Comparison of ENCODE assay signal across 8 cellular contexts in genomic region chr1:3069491-3070303, GRCh38. TPM values are rescaled to one million over a fixed set of nuclear protein-coding genes. Genes with fewer than 3 reads are reported as not detected.
DNase-seq lines count a peak whose midpoint lies in the region; ATAC-seq and TF ChIP-seq lines count a peak whose summit lies in the region.

No MANE protein-coding gene starts in this region.

- CTCF ChIA-PET in activated CD8-positive, alpha-beta T cell treated with anti-CD3 and anti-CD28 coated beads for 36 hours (lab: Charles Lee) = no interaction called here

- DNase-seq in stimulated activated naive CD8-positive, alpha-beta T cell treated with anti-CD3 and anti-CD28 coated beads, Interleukin-15, Interleukin-2, amounts not matched to agents 100 U/mL and 50 U/mL, for 24 hours = no peak
- no peak for DNase-seq in activated CD8-positive, alpha-beta T cell treated with anti-CD3 and anti-CD28 coated beads for 36 hours
- DNase-seq in head of caudate nucleus (peak in 24 of 42 donors; percentile 22 to 73 (median 44)), omental fat pad (ENCODE audit: low spot score) (no peak), GM10266 (ENCODE audit: extremely low spot score) (no peak)

- H3K36me3 Mint-ChIP-seq in stimulated activated naive CD8-positive, alpha-beta T cell treated with anti-CD3 and anti-CD28 coated beads, Interleukin-15, Interleukin-2, amounts not matched to agents 100 ng/mL and 50 ng/mL, for 24 hours (ENCODE audit: low read depth) = no peaks in the 10 kb centered on the region
- no peaks in the 10 kb centered on the region for H3K36me3 Mint-ChIP-seq in activated CD8-positive, alpha-beta T cell treated with anti-CD3 and anti-CD28 coated beads for 36 hours (ENCODE audit: low read depth)

- peak overlapping the region; percentile 57 for H3K4me3 Mint-ChIP-seq in stimulated activated naive CD8-positive, alpha-beta T cell treated with anti-CD3 and anti-CD28 coated beads, Interleukin-15, Interleukin-2, amounts not matched to agents 100 ng/mL and 50 ng/mL, for 24 hours
- H3K4me3 Mint-ChIP-seq in activated CD8-positive, alpha-beta T cell treated with anti-CD3 and anti-CD28 coated beads for 36 hours = peak overlapping the region; percentile 47

- intact Hi-C loops in activated CD8-positive, alpha-beta T cell treated with anti-CD3 and anti-CD28 coated beads for 36 hours (cut with micrococcal nuclease) = no loop called here
- intact Hi-C loops in head of caudate nucleus (cut with DNase I) = no loop called here

- peaks cover 4% of the 10 kb centered on the region for H3K4me1 Mint-ChIP-seq in stimulated activated naive CD8-positive, alpha-beta T cell treated with anti-CD3 and anti-CD28 coated beads, Interleukin-15, Interleukin-2, amounts not matched to agents 100 ng/mL and 50 ng/mL, for 24 hours (ENCODE audit: low read depth)
- peaks cover 2% of the 10 kb centered on the region for H3K4me1 Mint-ChIP-seq in activated CD8-positive, alpha-beta T cell treated with anti-CD3 and anti-CD28 coated beads for 36 hours (ENCODE audit: low read depth)

- H3K9me3 Mint-ChIP-seq in stimulated activated naive CD8-positive, alpha-beta T cell treated with anti-CD3 and anti-CD28 coated beads, Interleukin-15, Interleukin-2, amounts not matched to agents 100 ng/mL and 50 ng/mL, for 24 hours = no peaks in the 10 kb centered on the region
- no peaks in the 10 kb centered on the region for H3K9me3 Mint-ChIP-seq in activated CD8-positive, alpha-beta T cell treated with anti-CD3 and anti-CD28 coated beads for 36 hours

- POLR2A ChIA-PET in activated CD8-positive, alpha-beta T cell treated with anti-CD3 and anti-CD28 coated beads for 36 hours (lab: Charles Lee) = no interaction called here

- TF ChIP-seq CTCF in activated CD8-positive, alpha-beta T cell treated with anti-CD3 and anti-CD28 coated beads for 36 hours (IDR thresholded peaks at IDR 0.05) = no peak
- TF ChIP-seq CTCF in omental fat pad (IDR thresholded peaks at IDR 0.05) = no peak
- TF ChIP-seq CTCF in GM10266 (IDR thresholded peaks at IDR 0.05; ENCODE audit: control insufficient read depth, insufficient read depth, low read depth, missing control alignments) = no peak

- no peak for ATAC-seq in stimulated activated naive CD8-positive, alpha-beta T cell treated with anti-CD3 and anti-CD28 coated beads, Interleukin-15, Interleukin-2, amounts not matched to agents 100 U/mL and 50 U/mL, for 24 hours
- ATAC-seq in activated CD8-positive, alpha-beta T cell treated with anti-CD3 and anti-CD28 coated beads for 36 hours = peak; percentile 42
- ATAC-seq in omental fat pad (ENCODE audit: low FRiP score) (peak; percentile 12), HG03196 (IDR thresholded peaks at IDR 0.05; ENCODE audit: unreplicated experiment) (no peak), HG03045 (IDR thresholded peaks at IDR 0.05; ENCODE audit: unreplicated experiment) (no peak)

- H3K27ac Mint-ChIP-seq in stimulated activated naive CD8-positive, alpha-beta T cell treated with anti-CD3 and anti-CD28 coated beads, Interleukin-15, Interleukin-2, amounts not matched to agents 100 ng/mL and 50 ng/mL, for 24 hours = no peak overlapping the region
- no peak overlapping the region for H3K27ac Mint-ChIP-seq in activated CD8-positive, alpha-beta T cell treated with anti-CD3 and anti-CD28 coated beads for 36 hours

- peaks cover 18% of the 10 kb centered on the region for H3K27me3 Mint-ChIP-seq in stimulated activated naive CD8-positive, alpha-beta T cell treated with anti-CD3 and anti-CD28 coated beads, Interleukin-15, Interleukin-2, amounts not matched to agents 100 ng/mL and 50 ng/mL, for 24 hours
- peaks cover 35% of the 10 kb centered on the region for H3K27me3 Mint-ChIP-seq in activated CD8-positive, alpha-beta T cell treated with anti-CD3 and anti-CD28 coated beads for 36 hours

RNA-seq across cellular contexts. Expression of gene PRDM16, which starts 0.7 kb away (rescaled TPM):
- total RNA-seq in activated CD8-positive, alpha-beta T cell treated with anti-CD3 and anti-CD28 coated beads for 36 hours = under 1 TPM; 0.29 to 0.49 TPM
- 1 to 10 TPM in 2 of 4 donors, under 1 TPM in 2; 0.19 to 3.8 (median 1.8) TPM for total RNA-seq in omental fat pad

RNA-seq across cellular contexts. Expression of gene ACTRT2, which starts 48.4 kb away (rescaled TPM):
- not detected for total RNA-seq in activated CD8-positive, alpha-beta T cell treated with anti-CD3 and anti-CD28 coated beads for 36 hours
- total RNA-seq in omental fat pad = not detected

Comparison
In these comparisons a context has a peak if more than half of its experiments do, and no peak if none do; other contexts are left out.
1. ATAC-seq: peak in activated CD8-positive, alpha-beta T cell treated with anti-CD3 and anti-CD28 coated beads for 36 hours (single experiment) and omental fat pad (single experiment); none in stimulated activated naive CD8-positive, alpha-beta T cell treated with anti-CD3 and anti-CD28 coated beads, Interleukin-15, Interleukin-2, amounts not matched to agents 100 U/mL and 50 U/mL, for 24 hours (single experiment), HG03196 (single experiment) and HG03045 (single experiment).
2. DNase-seq: peak in head of caudate nucleus (24 of 42); none in stimulated activated naive CD8-positive, alpha-beta T cell treated with anti-CD3 and anti-CD28 coated beads, Interleukin-15, Interleukin-2, amounts not matched to agents 100 U/mL and 50 U/mL, for 24 hours (single experiment), activated CD8-positive, alpha-beta T cell treated with anti-CD3 and anti-CD28 coated beads for 36 hours (single experiment), omental fat pad (single experiment) and GM10266 (single experiment).